In genomic region chr5:93579561-93580386, GRCh38 we compare ENCODE assay signal across 1 cellular context.
TF ChIP-seq lines count a peak whose summit lies in the region.

No MANE protein-coding gene starts in this region.

TF ChIP-seq in HEK293, 187 proteins besides CTCF, POLR2A, EP300 and RAD21 (continued from another document):
- no peak for TF ChIP-seq ZBTB49 (tag by site-specific recombination; IDR thresholded peaks at IDR 0.05; ENCODE audit: low read depth)
- no peak for TF ChIP-seq ZNF214 (tag by site-specific recombination; IDR thresholded peaks at IDR 0.05; ENCODE audit: borderline replicate concordance)
- TF ChIP-seq ZNF558 (tag by site-specific recombination; IDR thresholded peaks at IDR 0.05) = no peak
- peak; percentile 46; the same call in 1 of the 2 replicates for TF ChIP-seq ZBTB11 (tag by site-specific recombination; conservative IDR thresholded peaks at IDR 0.05; ENCODE audit: low read depth)
- TF ChIP-seq ZNF2 (tag by site-specific recombination; IDR thresholded peaks at IDR 0.05) = peak; percentile 75
- TF ChIP-seq SCRT1 (tag by site-specific recombination; IDR thresholded peaks at IDR 0.05; ENCODE audit: borderline replicate concordance) = no peak
- no peak for TF ChIP-seq SETDB1 (IDR thresholded peaks at IDR 0.05; ENCODE audit: insufficient read length, low read length)
- no peak for TF ChIP-seq ZNF664 (tag by site-specific recombination; IDR thresholded peaks at IDR 0.05)
- no peak for TF ChIP-seq ZNF704 (tag by site-specific recombination; IDR thresholded peaks at IDR 0.05)
- TF ChIP-seq ZNF488 (tag by site-specific recombination; IDR thresholded peaks at IDR 0.05) = no peak
- TF ChIP-seq KLF1 (tag by site-specific recombination; IDR thresholded peaks at IDR 0.05) = no peak
- TF ChIP-seq ZNF274 (IDR thresholded peaks at IDR 0.05; ENCODE audit: low read length) = no peak
- no peak for TF ChIP-seq ZNF274 (tag by site-specific recombination; IDR thresholded peaks at IDR 0.05; ENCODE audit: borderline replicate concordance)
- TF ChIP-seq ZNF707 (tag by site-specific recombination; IDR thresholded peaks at IDR 0.05) = no peak
- TF ChIP-seq ZNF670 (tag by site-specific recombination; IDR thresholded peaks at IDR 0.05; ENCODE audit: low read depth) = no peak
- no peak for TF ChIP-seq PRDM10 (tag by site-specific recombination; IDR thresholded peaks at IDR 0.05)
- TF ChIP-seq ZNF239 (tag by site-specific recombination; IDR thresholded peaks at IDR 0.05) = no peak
- no peak for TF ChIP-seq ZNF624 (tag by site-specific recombination; IDR thresholded peaks at IDR 0.05)
- TF ChIP-seq ZNF548 (tag by site-specific recombination; IDR thresholded peaks at IDR 0.05) = no peak
- TF ChIP-seq ZNF639 (tag by site-specific recombination; IDR thresholded peaks at IDR 0.05) = no peak
- TF ChIP-seq EGR2 (tag by site-specific recombination; IDR thresholded peaks at IDR 0.05; ENCODE audit: low read depth) = peak; percentile 68
- no peak for TF ChIP-seq ZNF10 (tag by site-specific recombination; IDR thresholded peaks at IDR 0.05)
- TF ChIP-seq PRDM2 (tag by site-specific recombination; IDR thresholded peaks at IDR 0.05; ENCODE audit: borderline replicate concordance) = no peak
- no peak for TF ChIP-seq ZNF621 (tag by site-specific recombination; IDR thresholded peaks at IDR 0.05)
- no peak for TF ChIP-seq YY2 (tag by site-specific recombination; IDR thresholded peaks at IDR 0.05)
- TF ChIP-seq ZNF677 (tag by site-specific recombination; IDR thresholded peaks at IDR 0.05) = no peak
- TF ChIP-seq ZNF221 (tag by site-specific recombination; IDR thresholded peaks at IDR 0.05; ENCODE audit: borderline replicate concordance) = no peak
- no peak for TF ChIP-seq ZBTB21 (tag by site-specific recombination; IDR thresholded peaks at IDR 0.05)
- TF ChIP-seq ELK4 (IDR thresholded peaks at IDR 0.05; ENCODE audit: borderline replicate concordance, low read depth, low read length) = no peak
- TF ChIP-seq ZNF521 (tag by site-specific recombination; IDR thresholded peaks at IDR 0.05) = no peak
- TF ChIP-seq ZNF433 (tag by site-specific recombination; IDR thresholded peaks at IDR 0.05; ENCODE audit: low read depth) = no peak
- no peak for TF ChIP-seq ZNF354C (tag by site-specific recombination; IDR thresholded peaks at IDR 0.05; ENCODE audit: borderline replicate concordance, low read depth)
- TF ChIP-seq KLF10 (tag by site-specific recombination; IDR thresholded peaks at IDR 0.05) = no peak; the same call in 1 of the 2 replicates
- no peak for TF ChIP-seq GLIS1 (tag by site-specific recombination; IDR thresholded peaks at IDR 0.05)
- TF ChIP-seq ZBTB1 (tag by site-specific recombination; IDR thresholded peaks at IDR 0.05) = no peak
- peak; percentile 71 for TF ChIP-seq SP2 (tag by site-specific recombination; IDR thresholded peaks at IDR 0.05)
- peak; percentile 76; the same call in 1 of the 2 replicates for TF ChIP-seq HOXA7 (CRISPR knock-in tag; IDR thresholded peaks at IDR 0.05; ENCODE audit: borderline replicate concordance)
- TF ChIP-seq ZNF266 (tag by site-specific recombination; IDR thresholded peaks at IDR 0.05; ENCODE audit: low read depth) = no peak
- TF ChIP-seq ZNF169 (tag by site-specific recombination; IDR thresholded peaks at IDR 0.05) = no peak
- TF ChIP-seq ZNF416 (tag by site-specific recombination; IDR thresholded peaks at IDR 0.05) = no peak
- no peak for TF ChIP-seq ZNF140 (tag by site-specific recombination; IDR thresholded peaks at IDR 0.05)
TF ChIP-seq in HEK293: peak in this region for 44.
